In genomic region chr15:60374628-60375081, GRCh38 we compare ENCODE assay signal across 1 cellular context.
TF ChIP-seq lines count a peak whose summit lies in the region.

No MANE protein-coding gene starts in this region.

TF ChIP-seq in HCT116, 20 proteins besides CTCF, POLR2A, EP300 and RAD21 (continued from another document):
- TF ChIP-seq TCF7L2 (IDR thresholded peaks at IDR 0.05; ENCODE audit: borderline replicate concordance, extremely low read depth, insufficient read depth, insufficient read length) (peak; percentile 94), EZH2 (IDR thresholded peaks at IDR 0.05) (no peak), REST (IDR thresholded peaks at IDR 0.05; ENCODE audit: low read depth) (no peak), FOSL1 (IDR thresholded peaks at IDR 0.05; ENCODE audit: low read depth) (peak; percentile 90), ATF3 (IDR thresholded peaks at IDR 0.05) (no peak)
